Comparison of ENCODE assay signal across 9 cellular contexts in the genomic region with DNA sequence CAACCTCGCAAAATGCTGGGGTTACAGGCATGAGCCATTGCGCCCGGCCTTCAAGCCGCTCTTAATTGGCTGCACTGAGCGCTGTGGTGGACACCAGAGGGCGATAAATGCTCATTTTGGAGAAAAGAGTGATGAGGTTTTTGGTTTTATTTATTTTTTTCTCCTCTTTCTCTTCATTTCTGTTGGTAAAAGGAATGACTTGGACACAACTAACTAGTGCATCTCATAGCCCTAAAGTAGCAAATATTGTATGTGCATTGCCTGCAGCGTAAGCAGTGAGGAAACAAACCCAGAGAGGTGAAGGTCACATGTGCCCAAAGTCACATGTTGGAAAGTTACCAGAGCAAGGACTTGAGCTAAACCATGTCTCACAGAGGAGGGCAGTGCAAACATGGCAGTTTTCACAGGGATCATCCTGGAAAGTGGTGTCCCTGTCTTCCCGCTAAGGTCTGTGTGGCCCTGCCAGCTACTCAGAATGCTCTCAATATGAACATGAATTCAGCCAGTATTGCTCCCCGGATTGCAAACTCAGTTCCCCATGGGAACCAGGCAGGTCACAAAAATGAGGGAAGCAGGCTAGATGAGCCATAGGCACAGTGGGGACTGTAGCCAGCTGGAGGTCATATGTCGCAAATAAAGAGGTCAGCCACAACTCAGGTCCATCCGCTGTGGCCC. TPM values are rescaled to one million over a fixed set of nuclear protein-coding genes. Genes with fewer than 3 reads are reported as not detected.
DNase-seq lines count a peak whose midpoint lies in the region; ATAC-seq, FAIRE-seq and TF ChIP-seq lines count a peak whose summit lies in the region.
"Had no signal": no experiment of that assay in that cellular context is flagged by ENCODE, and none has a peak within 500 bp of the region (broad histone marks: within the 10 kb centered on the region; RNA-seq: fewer than 3 reads in every experiment).

No MANE protein-coding gene starts in this region.

- H3K4me1 Mint-ChIP-seq in activated T-helper 2 cell treated with anti-CD3 and anti-CD28 coated beads, Interferon-gamma antibody, Interleukin-2, Interleukin-4, amounts not matched to agents 10 μg/mL and 5 μg/mL and 100 μg/mL, durations not matched to agents 14 hours and 24 hours and 36 hours (ENCODE audit: low read depth): peaks cover 31% of the 10 kb centered on the region

- intact Hi-C loops in PC-9 (cut with micrococcal nuclease; ENCODE audit: unreplicated experiment): loop anchor here (1.0 to 2.0 kb wide), 4 partner anchors 36 to 354 kb away; no protein-coding TSS in a partner anchor
- intact Hi-C loops in activated T-helper 2 cell treated with anti-CD3 and anti-CD28 coated beads, Interferon-gamma antibody, Interleukin-2, Interleukin-4, amounts not matched to agents 10 μg/mL and 5 μg/mL and 100 μg/mL, durations not matched to agents 14 hours and 24 hours and 36 hours (cut with micrococcal nuclease): loop anchor here (1.0 to 5.0 kb wide), 3 partner anchors 59 to 355 kb away; no protein-coding TSS in a partner anchor
- intact Hi-C loops in pancreas (cut with DNase I): loop anchor here (2.0 to 10.0 kb wide), 5 partner anchors 58 to 358 kb away; no protein-coding TSS in a partner anchor

- POLR2A ChIA-PET in PC-9 (lab: Charles Lee; ENCODE audit: unreplicated experiment): no interaction called here

- no peaks in the 10 kb centered on the region for H4K20me1 ChIP-seq in PC-9 (ENCODE audit: insufficient read depth)

- no peak overlapping the region for H3K27ac ChIP-seq in PC-9
- no peak overlapping the region for H3K27ac ChIP-seq in pancreas

- no peaks in the 10 kb centered on the region for H3F3A ChIP-seq in PC-9 (ENCODE audit: insufficient read depth, low read depth)

- H2AFZ ChIP-seq in PC-9: no peak overlapping the region

- peak overlapping the region; percentile 53 for H3K27ac Mint-ChIP-seq in activated T-helper 2 cell treated with anti-CD3 and anti-CD28 coated beads, Interferon-gamma antibody, Interleukin-2, Interleukin-4, amounts not matched to agents 10 μg/mL and 5 μg/mL and 100 μg/mL, durations not matched to agents 14 hours and 24 hours and 36 hours

- H3K27me3 Mint-ChIP-seq in activated T-helper 2 cell treated with anti-CD3 and anti-CD28 coated beads, Interferon-gamma antibody, Interleukin-2, Interleukin-4, amounts not matched to agents 10 μg/mL and 5 μg/mL and 100 μg/mL, durations not matched to agents 14 hours and 24 hours and 36 hours (ENCODE audit: low read depth): peaks cover 2% of the 10 kb centered on the region

- H3K9me3 ChIP-seq in PC-9 (ENCODE audit: insufficient read depth, low read depth) (no peaks in the 10 kb centered on the region), pancreas (no peaks in the 10 kb centered on the region)

- H3K4me3 Mint-ChIP-seq in activated T-helper 2 cell treated with anti-CD3 and anti-CD28 coated beads, Interferon-gamma antibody, Interleukin-2, Interleukin-4, amounts not matched to agents 10 μg/mL and 5 μg/mL and 100 μg/mL, durations not matched to agents 14 hours and 24 hours and 36 hours (ENCODE audit: low read depth): no peak overlapping the region

- H3K4me1 ChIP-seq in PC-9 (replicated peaks; ENCODE audit: insufficient read depth) (no peaks in the 10 kb centered on the region), pancreas (peaks cover 0 to 3% (median 0%) of the 10 kb centered on the region in 3 donors)

- BruUV-seq in PC-9 (replicated peaks; lab: Mats Ljungman, UMichigan): no TSS peak

- CTCF ChIA-PET in PC-9 (lab: Charles Lee): interaction anchor here (0.7 to 4.7 kb wide), 8 partner anchors 8 to 638 kb away, joined by 3 to 30 read pairs (median 5); no protein-coding TSS in a partner anchor

- ATAC-seq in HG02870 (IDR thresholded peaks at IDR 0.05; ENCODE audit: unreplicated experiment): peak; percentile 29
- ATAC-seq in pancreas: peak; percentile 81 to 95 (median 93)

- H3K4me3 ChIP-seq in PC-9 (no peak overlapping the region), fibroblast of villous mesenchyme (ENCODE audit: low read depth, low read length) (no peak overlapping the region), pancreas (no peak overlapping the region)

- no peak overlapping the region for H3K4me2 ChIP-seq in PC-9

- 32 to 34% methylated on average over 11 of the region's 11 CpGs for WGBS in pancreas, 2 donors

- no peaks in the 10 kb centered on the region for H3K9me3 Mint-ChIP-seq in activated T-helper 2 cell treated with anti-CD3 and anti-CD28 coated beads, Interferon-gamma antibody, Interleukin-2, Interleukin-4, amounts not matched to agents 10 μg/mL and 5 μg/mL and 100 μg/mL, durations not matched to agents 14 hours and 24 hours and 36 hours

- H3K27me3 ChIP-seq in PC-9 (ENCODE audit: insufficient read depth, low read depth) (no peaks in the 10 kb centered on the region), pancreas (no peaks in the 10 kb centered on the region)

- H3K36me3 Mint-ChIP-seq in activated T-helper 2 cell treated with anti-CD3 and anti-CD28 coated beads, Interferon-gamma antibody, Interleukin-2, Interleukin-4, amounts not matched to agents 10 μg/mL and 5 μg/mL and 100 μg/mL, durations not matched to agents 14 hours and 24 hours and 36 hours (ENCODE audit: low read depth): no peaks in the 10 kb centered on the region

- TF ChIP-seq CTCF in PC-9 (conservative IDR thresholded peaks at IDR 0.05) (peak; percentile 86), fibroblast of villous mesenchyme (IDR thresholded peaks at IDR 0.05; ENCODE audit: insufficient read depth, low read depth, low read length) (peak; percentile 79), pancreas (IDR thresholded peaks at IDR 0.05) (peak; percentile 33 to 63 (median 56))

- H3K36me3 ChIP-seq in PC-9 (ENCODE audit: low read depth) (no peaks in the 10 kb centered on the region), pancreas (no peaks in the 10 kb centered on the region)

- peak; percentile 74 for DNase-seq in DMS 273 (lab: John Stamatoyannopoulos, UW; ENCODE audit: unreplicated experiment)
- no peak for DNase-seq in DMS 273 treated with DMSO at 0.1 percent for 48 hours (lab: John Stamatoyannopoulos, UW)
- peak; percentile 47 to 58 for DNase-seq in PC-9
- DNase-seq in activated T-helper 2 cell treated with anti-CD3 and anti-CD28 coated beads, Interferon-gamma antibody, Interleukin-2, Interleukin-4, amounts not matched to agents 10 μg/mL and 5 μg/mL and 100 μg/mL, durations not matched to agents 14 hours and 24 hours and 36 hours (ENCODE audit: low spot score): peak; percentile 43
- peak; percentile 71 for DNase-seq in fibroblast of villous mesenchyme (ENCODE audit: low read depth)
- DNase-seq in pancreas: peak in 4 of 6 donors; percentile 49 to 74 (median 62)
- no peak for DNase-seq in NCI-H187 (lab: John Stamatoyannopoulos, UW)

- H3K9me2 ChIP-seq in PC-9 (ENCODE audit: insufficient read depth): no peaks in the 10 kb centered on the region

- no peaks in the 10 kb centered on the region for H3K79me2 ChIP-seq in PC-9 (ENCODE audit: low read depth)

- FAIRE-seq in pancreas (lab: Jason Lieb, UNC): no peak
- FAIRE-seq: A204.1 had no signal

RNA-seq across cellular contexts. Expression of a gene that starts 8.6 kb away (rescaled TPM):
- total RNA-seq in PC-9 (2021) (30.7 and 46.0 TPM in 2 replicates), fibroblast of villous mesenchyme (28.3 and 38.4 TPM in 2 replicates), pancreas (10 to 100 TPM; 26.5 to 45.6 (median 32.5) TPM)
- 397 and 425 TPM in 2 replicates for total RNA-seq in activated T-helper 2 cell treated with anti-CD3 and anti-CD28 coated beads, Interferon-gamma antibody, Interleukin-2, Interleukin-4, amounts not matched to agents 10 μg/mL and 5 μg/mL and 100 μg/mL, durations not matched to agents 14 hours and 24 hours and 36 hours
- 10 to 100 TPM; 29.1 to 64.6 TPM for polyA plus RNA-seq in pancreas

Comparison
In these comparisons a context has a peak if more than half of its experiments do, and no peak if none do; other contexts are left out.
1. DNase-seq: peak in DMS 273 (single experiment), PC-9 (2 of 2), activated T-helper 2 cell treated with anti-CD3 and anti-CD28 coated beads, Interferon-gamma antibody, Interleukin-2, Interleukin-4, amounts not matched to agents 10 μg/mL and 5 μg/mL and 100 μg/mL, durations not matched to agents 14 hours and 24 hours and 36 hours (single experiment), fibroblast of villous mesenchyme (single experiment) and pancreas (4 of 6); none in DMS 273 treated with DMSO at 0.1 percent for 48 hours (single experiment) and NCI-H187 (0 of 2).
2. Peak in every context shown above with its lines, with median percentiles within 50 percentile points of each other: CTCF ChIP-seq.